ENCODE assay signal across 16 cellular contexts in the genomic region with DNA sequence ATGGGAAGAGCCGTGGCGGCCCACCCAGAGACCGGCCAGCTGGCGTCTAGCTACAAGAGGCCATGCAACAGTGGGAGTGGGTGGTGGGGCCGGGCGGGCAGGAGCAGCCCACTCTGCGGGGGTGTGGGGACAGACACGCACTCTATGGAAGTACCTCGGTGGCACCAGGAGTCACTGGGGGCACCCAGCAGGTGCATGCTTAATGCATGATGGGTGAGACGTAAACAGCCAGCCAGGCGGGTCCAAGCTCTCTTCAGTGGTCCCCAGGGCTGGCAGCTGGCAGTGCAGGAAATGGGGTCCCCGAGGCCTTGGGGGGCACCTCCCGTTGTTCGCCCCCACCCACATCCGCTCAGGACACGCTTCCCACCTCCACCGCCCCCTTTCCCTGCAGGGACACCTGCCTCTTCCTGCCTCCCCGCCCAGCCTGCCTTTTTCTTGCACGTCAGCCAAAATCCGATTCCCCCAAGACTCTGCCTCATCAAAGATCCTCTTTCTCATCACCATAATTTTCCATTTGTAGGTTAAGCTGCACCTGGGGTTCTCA. TPM values are rescaled to one million over a fixed set of nuclear protein-coding genes. Genes with fewer than 3 reads are reported as not detected.
DNase-seq lines count a peak whose midpoint lies in the region; ATAC-seq lines count a peak whose summit lies in the region.
"Had no signal": no experiment of that assay in that cellular context is flagged by ENCODE, and none has a peak within 500 bp of the region (broad histone marks: within the 10 kb centered on the region; RNA-seq: fewer than 3 reads in every experiment).

No MANE protein-coding gene starts in this region.

- no peak overlapping the region for H3K14ac ChIP-seq in neuronal stem cell (ENCODE audit: low read length)

- no peak overlapping the region for H4K8ac ChIP-seq in neuronal stem cell (ENCODE audit: low read depth, low read length)

- H3K4me3 ChIP-seq in neuronal stem cell (ENCODE audit: low read length in 2 of 2) = no peak overlapping the region
- H3K4me3 ChIP-seq: lung, SK-N-MC, uterus had no signal

- POLR2A ChIA-PET in activated CD4-positive, alpha-beta T cell treated with anti-CD3 and anti-CD28 coated beads for 36 hours (lab: Charles Lee) = no interaction called here

- H3K36me3 ChIP-seq in neuronal stem cell (replicated peaks in 1 of 2; ENCODE audit: control insufficient read depth in 2 of 2, insufficient read depth in 2 of 2, low read length in 2 of 2) = no peaks in the 10 kb centered on the region
- H3K36me3 ChIP-seq: uterus had no signal

- no peak overlapping the region for H4K91ac ChIP-seq in neuronal stem cell (ENCODE audit: low read depth, low read length, poor library complexity)

- H3K4ac ChIP-seq in neuronal stem cell (ENCODE audit: low read length) = no peak overlapping the region

- no peak overlapping the region for H2BK5ac ChIP-seq in neuronal stem cell (ENCODE audit: low read length)

- H2AFZ ChIP-seq in neuronal stem cell (ENCODE audit: low read length) = no peak overlapping the region

- H3K27me3 Mint-ChIP-seq in activated CD4-positive, alpha-beta T cell treated with anti-CD3 and anti-CD28 coated beads for 36 hours = peaks cover 37% of the 10 kb centered on the region
- H3K27me3 Mint-ChIP-seq in IgD-negative memory B cell = peaks cover 47% of the 10 kb centered on the region
- H3K27me3 Mint-ChIP-seq in activated T-helper 17 cell treated with anti-CD3 and anti-CD28 coated beads, Interleukin-2, amount 50 U/mL, for 72 hours = peaks cover 42% of the 10 kb centered on the region

- peaks cover 2% of the 10 kb centered on the region for H3K36me3 Mint-ChIP-seq in activated CD4-positive, alpha-beta T cell treated with anti-CD3 and anti-CD28 coated beads for 36 hours (ENCODE audit: low read depth)
- peaks cover 2% of the 10 kb centered on the region for H3K36me3 Mint-ChIP-seq in IgD-negative memory B cell
- H3K36me3 Mint-ChIP-seq in activated T-helper 17 cell treated with anti-CD3 and anti-CD28 coated beads, Interleukin-2, amount 50 U/mL, for 72 hours (ENCODE audit: low read depth) = no peaks in the 10 kb centered on the region
- H3K36me3 Mint-ChIP-seq: natural killer cell treated with Interleukin-12 subunit alpha and Interleukin-12 subunit beta and Interleukin-15 and Interleukin-18, amount 100 ng/mL, for 72 hours had no signal

- no peak overlapping the region for H3K4me2 ChIP-seq in neuronal stem cell (ENCODE audit: insufficient read depth, low read length, poor library complexity, severe bottlenecking)

- DNase-seq in activated CD4-positive, alpha-beta T cell treated with anti-CD3 and anti-CD28 coated beads for 36 hours = peak; percentile 27
- DNase-seq in activated CD4-positive, alpha-beta T cell treated with anti-CD3 and anti-CD28 coated beads for 4 hours = no peak
- no peak for DNase-seq in neuronal stem cell (ENCODE audit: low spot score)
- DNase-seq: H9, NCI-H187, uterus had no signal

- H3K79me1 ChIP-seq in neuronal stem cell (ENCODE audit: low read depth, low read length) = no peaks in the 10 kb centered on the region

- H2AK5ac ChIP-seq in neuronal stem cell (ENCODE audit: low read depth, low read length) = peak overlapping the region; percentile 66

- no peak overlapping the region for H2BK15ac ChIP-seq in neuronal stem cell (ENCODE audit: low read length)

- CTCF ChIA-PET in activated CD4-positive, alpha-beta T cell treated with anti-CD3 and anti-CD28 coated beads for 36 hours (lab: Charles Lee) = interaction anchor here (0.7 to 1.4 kb wide), 2 partner anchors 13 to 227 kb away, joined by 3 to 4 read pairs; no protein-coding TSS in a partner anchor

- no CpG with 5 or more reads among the region's 20 CpGs for WGBS in neuronal stem cell (ENCODE audit: extremely low coverage in 2 of 2, insufficient read length in 2 of 2, insufficient replicate concordance in 1 of 2), 2 donors

- H3K9me3 Mint-ChIP-seq in activated CD4-positive, alpha-beta T cell treated with anti-CD3 and anti-CD28 coated beads for 36 hours (ENCODE audit: low read depth) = peaks cover 10% of the 10 kb centered on the region
- H3K9me3 Mint-ChIP-seq in IgD-negative memory B cell = no peaks in the 10 kb centered on the region
- no peaks in the 10 kb centered on the region for H3K9me3 Mint-ChIP-seq in activated T-helper 17 cell treated with anti-CD3 and anti-CD28 coated beads, Interleukin-2, amount 50 U/mL, for 72 hours
- H3K9me3 Mint-ChIP-seq: natural killer cell treated with Interleukin-12 subunit alpha and Interleukin-12 subunit beta and Interleukin-15 and Interleukin-18, amount 100 ng/mL, for 72 hours had no signal

- H2BK120ac ChIP-seq in neuronal stem cell (ENCODE audit: low read depth, low read length) = no peak overlapping the region

- peak overlapping the region; percentile 40 for H3K27ac Mint-ChIP-seq in activated CD4-positive, alpha-beta T cell treated with anti-CD3 and anti-CD28 coated beads for 36 hours
- no peak overlapping the region for H3K27ac Mint-ChIP-seq in IgD-negative memory B cell
- peak overlapping the region; percentile 50 for H3K27ac Mint-ChIP-seq in activated T-helper 17 cell treated with anti-CD3 and anti-CD28 coated beads, Interleukin-2, amount 50 U/mL, for 72 hours
- H3K27ac Mint-ChIP-seq: H9; natural killer cell treated with Interleukin-12 subunit alpha and Interleukin-12 subunit beta and Interleukin-15 and Interleukin-18, amount 100 ng/mL, for 72 hours had no signal

- H3K27ac ChIP-seq in neuronal stem cell (replicated peaks; ENCODE audit: low read length) = no peak overlapping the region
- H3K27ac ChIP-seq: SK-N-MC, uterus had no signal

- no peak overlapping the region for H3K9ac ChIP-seq in neuronal stem cell (ENCODE audit: low read depth, low read length, poor library complexity)

- H3K4me1 Mint-ChIP-seq in activated CD4-positive, alpha-beta T cell treated with anti-CD3 and anti-CD28 coated beads for 36 hours = peaks cover 22% of the 10 kb centered on the region
- peaks cover 11 to 15% (median 15%) of the 10 kb centered on the region in 3 donors for H3K4me1 Mint-ChIP-seq in IgD-negative memory B cell
- peaks cover 18% of the 10 kb centered on the region for H3K4me1 Mint-ChIP-seq in activated T-helper 17 cell treated with anti-CD3 and anti-CD28 coated beads, Interleukin-2, amount 50 U/mL, for 72 hours

- peak; percentile 45 for ATAC-seq in activated CD4-positive, alpha-beta T cell treated with anti-CD3 and anti-CD28 coated beads for 36 hours
- peak; percentile 9 for ATAC-seq in activated T-helper 17 cell treated with anti-CD3 and anti-CD28 coated beads, Interleukin-2, amount 50 U/mL, for 72 hours (replicated peaks)
- ATAC-seq in GM21786 (IDR thresholded peaks at IDR 0.05; ENCODE audit: unreplicated experiment) = no peak
- ATAC-seq in HG02588 (IDR thresholded peaks at IDR 0.05; ENCODE audit: unreplicated experiment) = no peak
- no peak for ATAC-seq in HG03520 (IDR thresholded peaks at IDR 0.05; ENCODE audit: unreplicated experiment)
- ATAC-seq: natural killer cell treated with Interleukin-12 subunit alpha and Interleukin-12 subunit beta and Interleukin-15 and Interleukin-18, amount 100 ng/mL, for 72 hours had no signal

- H3K9me3 ChIP-seq in neuronal stem cell (replicated peaks in 1 of 2; ENCODE audit: control insufficient read depth in 2 of 2, insufficient read depth in 1 of 2, low read depth in 1 of 2, low read length in 2 of 2) = peaks cover 0 to 6% of the 10 kb centered on the region in 2 donors

- intact Hi-C loops in activated CD4-positive, alpha-beta T cell treated with anti-CD3 and anti-CD28 coated beads for 36 hours (cut with DNase I, micrococcal nuclease) = no loop called here

- H3K27me3 ChIP-seq in neuronal stem cell (ENCODE audit: control insufficient read depth in 3 of 3, insufficient read depth in 3 of 3, low read depth in 1 of 3, low read length in 3 of 3) = peaks cover 0 to 21% (median 0%) of the 10 kb centered on the region in 3 experiments

- H3K23ac ChIP-seq in neuronal stem cell (ENCODE audit: low read depth, low read length, poor library complexity) = no peak overlapping the region

- no peak overlapping the region for H2BK12ac ChIP-seq in neuronal stem cell (ENCODE audit: low read length)

- H3K4me1 ChIP-seq in neuronal stem cell (ENCODE audit: control insufficient read depth in 2 of 2, insufficient read depth in 1 of 2, low read depth in 1 of 2, low read length in 2 of 2) = no peaks in the 10 kb centered on the region
- H3K4me1 ChIP-seq: uterus had no signal

- H3K4me3 Mint-ChIP-seq in activated CD4-positive, alpha-beta T cell treated with anti-CD3 and anti-CD28 coated beads for 36 hours = peak overlapping the region; percentile 27
- H3K4me3 Mint-ChIP-seq in IgD-negative memory B cell = peak overlapping the region in 3 of 4 donors; percentile 44 to 83 (median 63)
- H3K4me3 Mint-ChIP-seq in activated T-helper 17 cell treated with anti-CD3 and anti-CD28 coated beads, Interleukin-2, amount 50 U/mL, for 72 hours = peak overlapping the region; percentile 58
- H3K4me3 Mint-ChIP-seq: H9; natural killer cell treated with Interleukin-12 subunit alpha and Interleukin-12 subunit beta and Interleukin-15 and Interleukin-18, amount 100 ng/mL, for 72 hours had no signal

- H3K18ac ChIP-seq in neuronal stem cell (ENCODE audit: low read length) = no peak overlapping the region

RNA-seq across cellular contexts. Expression of a gene that starts 22.5 kb away (rescaled TPM):
- total RNA-seq in activated CD4-positive, alpha-beta T cell treated with anti-CD3 and anti-CD28 coated beads for 36 hours = 10 to 100 TPM; 21.4 to 33.0 TPM
- polyA plus RNA-seq in IgD-negative memory B cell = 42.5 TPM
- 10 to 100 TPM; 26.4 to 46.4 TPM for total RNA-seq in activated T-helper 17 cell treated with anti-CD3 and anti-CD28 coated beads, Interleukin-2, amount 50 U/mL, for 72 hours
- polyA plus RNA-seq in neuronal stem cell (2013, experiment 1 of 2) = 16.9 TPM
- polyA plus RNA-seq in neuronal stem cell (2013, experiment 2 of 2) = 15.7 TPM

RNA-seq across cellular contexts. Expression of a gene that starts 36.4 kb away (rescaled TPM):
- under 1 TPM; 0.05 to 0.14 TPM for total RNA-seq in activated CD4-positive, alpha-beta T cell treated with anti-CD3 and anti-CD28 coated beads for 36 hours
- 0.08 TPM for polyA plus RNA-seq in IgD-negative memory B cell
- total RNA-seq in activated T-helper 17 cell treated with anti-CD3 and anti-CD28 coated beads, Interleukin-2, amount 50 U/mL, for 72 hours = not detected
- 0.32 TPM for polyA plus RNA-seq in neuronal stem cell (2013, experiment 1 of 2)
- 0.28 TPM for polyA plus RNA-seq in neuronal stem cell (2013, experiment 2 of 2)
- total RNA-seq: A673; natural killer cell treated with Interleukin-12 subunit alpha and Interleukin-12 subunit beta and Interleukin-15 and Interleukin-18, amount 100 ng/mL, for 72 hours; pulmonary artery endothelial cell had no signal

Comparison
In these comparisons a context has a peak if more than half of its experiments do, and no peak if none do; other contexts are left out.
1. ATAC-seq: peak in activated CD4-positive, alpha-beta T cell treated with anti-CD3 and anti-CD28 coated beads for 36 hours (single experiment) and activated T-helper 17 cell treated with anti-CD3 and anti-CD28 coated beads, Interleukin-2, amount 50 U/mL, for 72 hours (single experiment); none in GM21786 (single experiment), HG02588 (single experiment) and HG03520 (single experiment).
2. H3K27ac Mint-ChIP-seq: peak in activated CD4-positive, alpha-beta T cell treated with anti-CD3 and anti-CD28 coated beads for 36 hours (single experiment) and activated T-helper 17 cell treated with anti-CD3 and anti-CD28 coated beads, Interleukin-2, amount 50 U/mL, for 72 hours (single experiment); none in IgD-negative memory B cell (0 of 3).
3. Peak in every context shown above with its lines, with median percentiles within 50 percentile points of each other: H3K4me3 Mint-ChIP-seq.